In the genomic region with DNA sequence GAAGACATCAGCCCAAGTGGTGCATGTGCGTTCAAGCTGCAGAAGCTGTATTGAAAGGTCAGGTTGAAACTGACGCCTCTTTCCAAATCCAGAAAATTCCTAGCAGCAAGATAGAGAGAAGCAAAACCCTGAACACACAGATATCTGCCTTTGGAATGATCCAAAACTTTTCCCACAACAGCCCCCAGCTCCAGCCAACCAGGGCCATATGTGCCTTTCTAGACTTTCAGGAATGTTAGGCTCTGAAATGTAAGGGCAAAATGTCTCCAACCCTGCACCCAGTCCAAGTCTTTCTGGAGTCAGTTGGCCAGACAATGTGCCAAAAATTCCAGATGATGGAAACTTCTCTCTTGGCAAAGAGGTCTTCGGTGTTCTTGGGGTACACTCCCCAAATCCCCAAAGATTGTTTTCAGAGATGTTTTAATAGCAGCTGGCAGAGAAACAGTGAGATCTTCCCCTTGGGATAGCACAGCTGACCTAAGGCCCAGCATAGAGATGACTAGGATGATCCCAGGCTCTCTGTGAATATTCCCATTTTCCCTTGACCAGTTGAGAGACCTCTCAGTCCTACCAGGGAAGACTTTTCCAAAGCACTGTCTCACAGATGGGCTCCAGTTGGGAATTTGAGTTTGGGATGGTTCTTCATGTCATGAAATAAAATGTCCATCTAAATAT, we compare ENCODE assay signal across 30 cellular contexts.
"Had no signal": no experiment of that assay in that cellular context is flagged by ENCODE, and none has a peak within 500 bp of the region (broad histone marks: within the 10 kb centered on the region; RNA-seq: fewer than 3 reads in every experiment).

No MANE protein-coding gene starts in this region.

- H3K27ac ChIP-seq: brain microvascular endothelial cell, colonic mucosa had no signal

- H3K4me3 Mint-ChIP-seq: activated CD4-positive, alpha-beta memory T cell treated with anti-CD3 and anti-CD28 coated beads, Interleukin-2, amount 10 ng/mL, durations not matched to agents 7 days and 5 days; activated CD4-positive, alpha-beta T cell treated with anti-CD3 and anti-CD28 coated beads, Interleukin-2, amount 10 ng/mL, durations not matched to agents 7 days and 5 days; activated naive CD8-positive, alpha-beta T cell; activated T-cell treated with anti-CD3 and anti-CD28 coated beads, Interleukin-2, amount 50 U/mL, for 24 hours; activated T-cell treated with anti-CD3 and anti-CD28 coated beads, Interleukin-2, amount 50 U/mL, for 72 hours; dendritic cell treated with granulocyte-macrophage colony-stimulating factor and Interleukin-4, amounts not matched to agents 40 ng/mL and 50 ng/mL, for 4 days; endodermal cell; T-helper 17 cell; T-helper 2 cell treated with Interferon-gamma antibody and Interleukin-4, amounts not matched to agents 5 μg/mL and 100 μg/mL, for 36 hours had no signal

- ATAC-seq: activated T-cell treated with anti-CD3 and anti-CD28 coated beads, Interleukin-2, amount 50 U/mL, for 72 hours; esophagus mucosa; T-helper 17 cell had no signal

- DNase-seq: activated CD4-positive, alpha-beta memory T cell treated with anti-CD3 and anti-CD28 coated beads, Interleukin-2, amount 10 ng/mL, durations not matched to agents 7 days and 5 days; activated CD4-positive, alpha-beta T cell treated with anti-CD3 and anti-CD28 coated beads for 4 hours; activated CD4-positive, alpha-beta T cell treated with anti-CD3 and anti-CD28 coated beads, Interleukin-2, amount 10 ng/mL, durations not matched to agents 7 days and 5 days; activated CD4-positive, alpha-beta T cell treated with anti-CD3 and anti-CD28 coated beads, Interleukin-2, amount 50 U/mL, for 4 hours; activated CD4-positive, CD25-positive, alpha-beta regulatory T cell; activated CD4-positive, CD25-positive, alpha-beta regulatory T cell treated with anti-CD3 and anti-CD28 coated beads, Interleukin-2, amount 50 U/mL, for 72 hours; activated CD8-positive, alpha-beta memory T cell treated with anti-CD3 and anti-CD28 coated beads, Interleukin-2, amount 50 U/mL, for 48 hours; activated effector memory CD4-positive, alpha-beta T cell treated with Interleukin-2 at 50 U/mL for 16 hours; activated gamma-delta T cell treated with Interleukin-2 at 50 U/mL for 16 hours; activated naive CD4-positive, alpha-beta T cell treated with anti-CD3 and anti-CD28 coated beads, Interleukin-2, amount 50 U/mL, for 16 hours; activated naive CD4-positive, alpha-beta T cell treated with Interleukin-2 at 50 U/mL for 16 hours; activated T-cell treated with anti-CD3 and anti-CD28 coated beads for 4 hours; activated T-cell treated with anti-CD3 and anti-CD28 coated beads, Interleukin-2, amount 50 U/mL, for 24 hours; activated T-cell treated with anti-CD3 and anti-CD28 coated beads, Interleukin-2, amount 50 U/mL, for 72 hours; amniotic stem cell; brain microvascular endothelial cell; central memory CD4-positive, alpha-beta T cell; effector memory CD4-positive, alpha-beta T cell; endodermal cell; glutamatergic neuron; T-helper 1 cell; T-helper 17 cell; T1000 had no signal

- H3K4me1 Mint-ChIP-seq: activated CD4-positive, alpha-beta memory T cell treated with anti-CD3 and anti-CD28 coated beads, Interleukin-2, amount 10 ng/mL, durations not matched to agents 7 days and 5 days; activated CD4-positive, alpha-beta T cell treated with anti-CD3 and anti-CD28 coated beads, Interleukin-2, amount 10 ng/mL, durations not matched to agents 7 days and 5 days; T-helper 17 cell had no signal

- H3K27me3 ChIP-seq: brain microvascular endothelial cell, colonic mucosa, dorsolateral prefrontal cortex, heart right ventricle had no signal

- H3K4me3 ChIP-seq: colonic mucosa, dorsolateral prefrontal cortex, heart right ventricle had no signal

- H3K9me3 ChIP-seq: colonic mucosa, heart right ventricle had no signal

- H3K4me1 ChIP-seq: colonic mucosa had no signal

- H3K27ac Mint-ChIP-seq: activated CD4-positive, alpha-beta memory T cell treated with anti-CD3 and anti-CD28 coated beads, Interleukin-2, amount 10 ng/mL, durations not matched to agents 7 days and 5 days; activated CD4-positive, alpha-beta T cell treated with anti-CD3 and anti-CD28 coated beads, Interleukin-2, amount 10 ng/mL, durations not matched to agents 7 days and 5 days; activated naive CD8-positive, alpha-beta T cell; activated T-cell treated with anti-CD3 and anti-CD28 coated beads, Interleukin-2, amount 50 U/mL, for 24 hours; activated T-cell treated with anti-CD3 and anti-CD28 coated beads, Interleukin-2, amount 50 U/mL, for 72 hours; dendritic cell treated with granulocyte-macrophage colony-stimulating factor and Interleukin-4, amounts not matched to agents 40 ng/mL and 50 ng/mL, for 4 days; endodermal cell; T-helper 17 cell; T-helper 2 cell treated with Interferon-gamma antibody and Interleukin-4, amounts not matched to agents 5 μg/mL and 100 μg/mL, for 36 hours had no signal

- H3K27me3 Mint-ChIP-seq: activated CD4-positive, alpha-beta T cell treated with anti-CD3 and anti-CD28 coated beads, Interleukin-2, amount 10 ng/mL, durations not matched to agents 7 days and 5 days; activated T-cell treated with anti-CD3 and anti-CD28 coated beads, Interleukin-2, amount 50 U/mL, for 24 hours; dendritic cell treated with granulocyte-macrophage colony-stimulating factor and Interleukin-4, amounts not matched to agents 40 ng/mL and 50 ng/mL, for 4 days had no signal

- H3K36me3 ChIP-seq: brain microvascular endothelial cell, colonic mucosa, heart right ventricle had no signal
